Comparison of ENCODE assay signal across 21 cellular contexts in the genomic region with DNA sequence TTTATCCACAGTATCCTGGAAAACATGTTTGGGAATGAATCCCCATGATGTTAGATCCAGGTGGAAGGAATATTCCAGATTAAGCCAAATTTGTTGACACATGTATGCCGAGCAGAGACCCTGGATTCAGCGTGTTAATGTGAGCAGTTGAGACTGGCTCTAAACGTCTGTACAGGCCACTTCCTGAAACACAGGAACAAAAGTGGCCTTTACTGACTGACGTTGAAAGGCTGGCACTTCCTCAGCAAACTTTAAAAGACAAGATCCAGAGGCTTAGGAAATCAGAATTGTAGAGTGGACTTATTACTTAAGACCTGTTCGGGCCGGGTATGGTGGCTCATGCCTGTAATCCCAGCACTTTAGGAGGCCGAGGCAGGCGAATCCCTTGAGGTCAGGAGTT.
A peak's percentile ranks its signal among the peaks of the same experiment; 100 is the strongest.
DNase-seq lines count a peak whose midpoint lies in the region; ATAC-seq and TF ChIP-seq lines count a peak whose summit lies in the region.
"Had no signal": no experiment of that assay in that cellular context is flagged by ENCODE, and none has a peak within 500 bp of the region (broad histone marks: within the 10 kb centered on the region; RNA-seq: fewer than 3 reads in every experiment).

No MANE protein-coding gene starts in this region.

- H3K4me3 Mint-ChIP-seq in dendritic cell treated with granulocyte-macrophage colony-stimulating factor and Interleukin-4, amounts not matched to agents 40 ng/mL and 50 ng/mL, for 4 days, result no peak overlapping the region
- H3K4me3 Mint-ChIP-seq: CD8-positive, alpha-beta memory T cell; H9; T-cell had no signal

- peaks cover 2% of the 10 kb centered on the region for H3K27me3 Mint-ChIP-seq in dendritic cell treated with granulocyte-macrophage colony-stimulating factor and Interleukin-4, amounts not matched to agents 40 ng/mL and 50 ng/mL, for 4 days

- H3K9me3 ChIP-seq in Karpas-422 (ENCODE audit: low read length) (no peaks in the 10 kb centered on the region), mucosa of descending colon (no peaks in the 10 kb centered on the region)
- H3K9me3 ChIP-seq: SJSA1 had no signal

- H3K36me3 ChIP-seq in Karpas-422 (ENCODE audit: insufficient read depth, low read length) (no peaks in the 10 kb centered on the region), mucosa of descending colon (ENCODE audit: low read depth) (no peaks in the 10 kb centered on the region)
- H3K36me3 ChIP-seq: SJSA1 had no signal

- H3K27ac Mint-ChIP-seq in dendritic cell treated with granulocyte-macrophage colony-stimulating factor and Interleukin-4, amounts not matched to agents 40 ng/mL and 50 ng/mL, for 4 days, result peak overlapping the region; percentile 31
- H3K27ac Mint-ChIP-seq: CD8-positive, alpha-beta memory T cell; H9; T-cell had no signal

- H3K9me3 Mint-ChIP-seq in dendritic cell treated with granulocyte-macrophage colony-stimulating factor and Interleukin-4, amounts not matched to agents 40 ng/mL and 50 ng/mL, for 4 days, result no peaks in the 10 kb centered on the region
- H3K9me3 Mint-ChIP-seq: CD8-positive, alpha-beta memory T cell; T-cell had no signal

- peak; percentile 14 for ATAC-seq in mucosa of descending colon
- ATAC-seq in HG02870 (IDR thresholded peaks at IDR 0.05; ENCODE audit: unreplicated experiment), result no peak
- ATAC-seq: T-cell had no signal

- H2AFZ ChIP-seq in Karpas-422 (ENCODE audit: low read length), result no peak overlapping the region
- H2AFZ ChIP-seq: GM23248 had no signal

- POLR2A ChIA-PET in GM10248 (lab: Yijun Ruan, JAX), result no interaction called here

- H3K4me2 ChIP-seq in Karpas-422 (ENCODE audit: low read depth, low read length, poor library complexity, severe bottlenecking), result no peak overlapping the region
- H3K4me2 ChIP-seq: KMS-11 had no signal

- H3K27me3 ChIP-seq in Karpas-422 (ENCODE audit: low read length) (no peaks in the 10 kb centered on the region), dorsolateral prefrontal cortex (peaks cover 0 to 4% (median 0%) of the 10 kb centered on the region in 45 donors)
- H3K27me3 ChIP-seq: SJSA1 had no signal

- H3K4me3 ChIP-seq in Karpas-422 (ENCODE audit: low read length) (no peak overlapping the region), mucosa of descending colon (no peak overlapping the region), dorsolateral prefrontal cortex (no peak overlapping the region)
- H3K4me3 ChIP-seq: GM23248, SJSA1 had no signal

- no peaks in the 10 kb centered on the region for H3K4me1 ChIP-seq in Karpas-422 (ENCODE audit: low read length)
- H3K4me1 ChIP-seq in mucosa of descending colon (ENCODE audit: low read depth), result no peaks in the 10 kb centered on the region
- H3K4me1 ChIP-seq: SJSA1 had no signal

- no peaks in the 10 kb centered on the region for H3K79me2 ChIP-seq in Karpas-422 (ENCODE audit: low read length)

- H3K9me2 ChIP-seq in Karpas-422 (replicated peaks; ENCODE audit: insufficient read depth, low read length), result no peaks in the 10 kb centered on the region

- TF ChIP-seq CTCF in GM10248 (IDR thresholded peaks at IDR 0.05; ENCODE audit: control extremely low read depth, extremely low read depth, low read depth, missing control alignments), result no peak
- TF ChIP-seq CTCF in mucosa of descending colon (IDR thresholded peaks at IDR 0.05), result no peak
- no peak for TF ChIP-seq CTCF in dorsolateral prefrontal cortex (IDR thresholded peaks at IDR 0.05 in 54 of 56, conservative IDR thresholded peaks at IDR 0.05 in 2 of 56; ENCODE audit: low read depth in 1 of 56, partially characterized antibody in 56 of 56)

- no peaks in the 10 kb centered on the region for H3K36me3 Mint-ChIP-seq in dendritic cell treated with granulocyte-macrophage colony-stimulating factor and Interleukin-4, amounts not matched to agents 40 ng/mL and 50 ng/mL, for 4 days (ENCODE audit: low read depth)
- H3K36me3 Mint-ChIP-seq: CD8-positive, alpha-beta memory T cell; T-cell had no signal

- CTCF ChIA-PET in GM10248 (lab: Yijun Ruan, JAX), result no interaction called here

- H3K4me1 Mint-ChIP-seq in dendritic cell treated with granulocyte-macrophage colony-stimulating factor and Interleukin-4, amounts not matched to agents 40 ng/mL and 50 ng/mL, for 4 days (ENCODE audit: low read depth), result peaks cover 24% of the 10 kb centered on the region

- no peaks in the 10 kb centered on the region for H4K20me1 ChIP-seq in Karpas-422 (ENCODE audit: insufficient read depth, low read depth, low read length)

- intact Hi-C loops in dendritic cell treated with granulocyte-macrophage colony-stimulating factor and Interleukin-4, amounts not matched to agents 40 ng/mL and 50 ng/mL, for 4 days (cut with micrococcal nuclease), result no loop called here
- intact Hi-C loops in mucosa of descending colon (cut with DNase I, micrococcal nuclease), result no loop called here
- intact Hi-C loops in dorsolateral prefrontal cortex (cut with DNase I), result no loop called here

- H3K27ac ChIP-seq in Karpas-422 (ENCODE audit: low read length) (no peak overlapping the region), dorsolateral prefrontal cortex (no peak overlapping the region)
- H3K27ac ChIP-seq: GM23248, KMS-11, SJSA1 had no signal

- DNase-seq in GM10248 (ENCODE audit: extremely low spot score), result peak; percentile 4
- DNase-seq in Karpas-422, result peak; percentile 16
- no peak for DNase-seq in mucosa of descending colon
- DNase-seq in dorsolateral prefrontal cortex, result no peak
- DNase-seq in NCI-H146 (lab: John Stamatoyannopoulos, UW), result no peak
- DNase-seq: C1 segment of cervical spinal cord; CD8-positive, alpha-beta memory T cell; DMS79 treated with DMSO at 0.1 percent for 48 hours; GF-D8; GM23248; H9; NCI-H1105 treated with DMSO at 0.1 percent for 48 hours; NCI-H2029; NCI-H526 treated with DMSO at 0.1 percent for 48 hours; Right ventricle myocardium superior; RPMI8226; T-cell had no signal

- no peak overlapping the region for H3K9ac ChIP-seq in Karpas-422 (ENCODE audit: low read length)
- H3K9ac ChIP-seq: GM23248, KMS-11 had no signal

Comparison
In these comparisons a context has a peak if more than half of its experiments do, and no peak if none do; other contexts are left out.
1. DNase-seq: peak in GM10248 (single experiment) and Karpas-422 (single experiment); none in mucosa of descending colon (0 of 3), dorsolateral prefrontal cortex (0 of 10) and NCI-H146 (single experiment).